Comparison of ENCODE assay signal across 1 cellular context in the genomic region with DNA sequence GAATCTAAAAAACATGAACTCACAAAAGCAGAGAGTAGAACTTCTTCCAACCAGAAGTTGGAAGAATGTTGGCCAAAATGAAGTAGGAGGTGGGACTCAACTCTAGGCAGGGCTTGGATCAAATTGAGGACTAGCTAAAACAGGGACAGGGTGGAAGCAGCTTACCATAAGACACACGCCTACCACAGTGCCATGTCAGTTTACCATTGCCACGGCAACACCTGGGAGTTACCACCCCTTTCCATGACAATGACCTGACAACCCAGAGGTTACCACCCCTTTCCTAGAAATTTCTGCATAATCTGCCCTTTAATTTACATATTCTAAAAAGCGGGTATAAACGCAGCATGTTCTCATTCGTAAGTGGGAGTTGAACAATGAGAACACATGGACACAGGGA.
TF ChIP-seq lines count a peak whose summit lies in the region.

No MANE protein-coding gene starts in this region.

TF ChIP-seq in WTC11, 78 proteins besides CTCF, POLR2A, EP300 and RAD21 (continued from another document):
- TF ChIP-seq E2F4 (CRISPR knock-in tag; IDR thresholded peaks at IDR 0.05; ENCODE audit: borderline replicate concordance, low read depth) (no peak), PRRX2 (CRISPR knock-in tag; IDR thresholded peaks at IDR 0.05) (no peak), ETV6 (CRISPR knock-in tag; IDR thresholded peaks at IDR 0.05) (no peak), ZNF138 (CRISPR knock-in tag; conservative IDR thresholded peaks at IDR 0.05) (no peak), IRF2 (CRISPR knock-in tag; IDR thresholded peaks at IDR 0.05; ENCODE audit: borderline replicate concordance, low read depth) (no peak), ZNF281 (CRISPR knock-in tag; IDR thresholded peaks at IDR 0.05) (no peak), ATF6 (CRISPR knock-in tag; IDR thresholded peaks at IDR 0.05) (no peak), TCF7 (CRISPR knock-in tag; IDR thresholded peaks at IDR 0.05; ENCODE audit: low read depth) (no peak), CREM (CRISPR knock-in tag; IDR thresholded peaks at IDR 0.05) (no peak), ZNF423 (CRISPR knock-in tag; IDR thresholded peaks at IDR 0.05) (no peak), CBFB (CRISPR knock-in tag; IDR thresholded peaks at IDR 0.05; ENCODE audit: low read depth) (no peak), TEAD1 (CRISPR knock-in tag; IDR thresholded peaks at IDR 0.05) (no peak), KAT7 (CRISPR knock-in tag; IDR thresholded peaks at IDR 0.05; ENCODE audit: borderline replicate concordance) (no peak)
- TF ChIP-seq, protein P1, sequence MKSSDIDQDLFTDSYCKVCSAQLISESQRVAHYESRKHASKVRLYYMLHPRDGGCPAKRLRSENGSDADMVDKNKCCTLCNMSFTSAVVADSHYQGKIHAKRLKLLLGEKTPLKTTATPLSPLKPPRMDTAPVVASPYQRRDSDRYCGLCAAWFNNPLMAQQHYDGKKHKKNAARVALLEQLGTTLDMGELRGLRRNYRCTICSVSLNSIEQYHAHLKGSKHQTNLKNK (CRISPR knock-in tag; IDR thresholded peaks at IDR 0.05): no peak
- TF ChIP-seq, protein P2, sequence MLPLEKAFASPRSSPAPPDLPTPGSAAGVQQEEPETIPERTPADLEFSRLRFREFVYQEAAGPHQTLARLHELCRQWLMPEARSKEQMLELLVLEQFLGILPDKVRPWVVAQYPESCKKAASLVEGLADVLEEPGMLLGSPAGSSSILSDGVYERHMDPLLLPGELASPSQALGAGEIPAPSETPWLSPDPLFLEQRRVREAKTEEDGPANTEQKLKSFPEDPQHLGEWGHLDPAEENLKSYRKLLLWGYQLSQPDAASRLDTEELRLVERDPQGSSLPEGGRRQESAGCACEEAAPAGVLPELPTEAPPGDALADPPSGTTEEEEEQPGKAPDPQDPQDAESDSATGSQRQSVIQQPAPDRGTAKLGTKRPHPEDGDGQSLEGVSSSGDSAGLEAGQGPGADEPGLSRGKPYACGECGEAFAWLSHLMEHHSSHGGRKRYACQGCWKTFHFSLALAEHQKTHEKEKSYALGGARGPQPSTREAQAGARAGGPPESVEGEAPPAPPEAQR (CRISPR knock-in tag; IDR thresholded peaks at IDR 0.05): no peak
